In the genomic region with DNA sequence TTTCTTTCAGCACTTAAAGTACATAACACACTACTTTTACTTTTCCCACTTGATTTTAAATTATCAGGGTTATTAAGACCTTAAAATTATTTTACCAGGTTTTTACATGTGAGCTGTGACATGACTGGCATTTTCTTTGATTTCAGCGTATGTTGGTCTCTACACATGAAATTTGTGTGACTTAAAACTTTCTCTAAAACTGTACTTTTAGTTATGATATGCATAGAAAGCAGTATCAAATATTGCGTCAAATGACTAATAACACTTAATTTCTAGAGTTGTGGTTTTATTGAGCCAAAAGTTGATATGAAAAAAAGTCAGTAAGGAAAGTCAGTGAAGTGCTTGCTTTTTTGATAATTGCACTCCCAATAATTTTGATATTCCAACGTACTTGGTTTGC, we compare ENCODE assay signal across 10 cellular contexts. TPM values are rescaled to one million over a fixed set of nuclear protein-coding genes. Genes with fewer than 3 reads are reported as not detected.
DNase-seq lines count a peak whose midpoint lies in the region; ATAC-seq and TF ChIP-seq lines count a peak whose summit lies in the region.
"Had no signal": no experiment of that assay in that cellular context is flagged by ENCODE, and none has a peak within 500 bp of the region (broad histone marks: within the 10 kb centered on the region; RNA-seq: fewer than 3 reads in every experiment).

No MANE protein-coding gene starts in this region.

- peaks cover 36 to 57% (median 49%) of the 10 kb centered on the region in 4 donors for H3K4me1 Mint-ChIP-seq in CD4-positive, CD25-positive, alpha-beta regulatory T cell

- no peaks in the 10 kb centered on the region for H3K36me3 ChIP-seq in CD4-positive, CD25-positive, alpha-beta regulatory T cell (ENCODE audit: control insufficient read depth, insufficient read depth, low read length)
- H3K36me3 ChIP-seq in MG63 (no peaks in the 10 kb centered on the region; the same call in none of the 2 replicates), duodenal mucosa (ENCODE audit: control insufficient read depth in 1 of 2, insufficient read depth in 2 of 2, low read length in 2 of 2) (no peaks in the 10 kb centered on the region), neural cell (ENCODE audit: insufficient read depth, low read length) (no peaks in the 10 kb centered on the region)

- no peaks in the 10 kb centered on the region for H3K9me2 ChIP-seq in neural cell (ENCODE audit: insufficient read depth, low read length)

- no peak for TF ChIP-seq CTCF in neural cell (IDR thresholded peaks at IDR 0.05; ENCODE audit: poor library complexity, severe bottlenecking)

- peaks cover 0 to 3% (median 0%) of the 10 kb centered on the region in 7 donors for H3K9me3 Mint-ChIP-seq in CD4-positive, CD25-positive, alpha-beta regulatory T cell

- H3K4me3 Mint-ChIP-seq in CD4-positive, CD25-positive, alpha-beta regulatory T cell, result peak overlapping the region; percentile 95 to 98 (median 96)

- H3K27ac ChIP-seq in CD4-positive, CD25-positive, alpha-beta regulatory T cell (ENCODE audit: insufficient read depth, low read length, poor library complexity, severe bottlenecking), result no peak overlapping the region
- H3K27ac ChIP-seq in duodenal mucosa (ENCODE audit: low read depth, low read length) (peak overlapping the region; percentile 14), neural cell (ENCODE audit: low read length) (no peak overlapping the region)
- H3K27ac ChIP-seq: epithelial cell of prostate had no signal

- TF ChIP-seq RAD21 in neural cell (conservative IDR thresholded peaks at IDR 0.05), result no peak

- peaks cover 6% of the 10 kb centered on the region for H3F3A ChIP-seq in neural cell (ENCODE audit: insufficient read depth, low read length, poor library complexity, severe bottlenecking)

- peaks cover 18% of the 10 kb centered on the region for H3K36me3 Mint-ChIP-seq in CD4-positive, CD25-positive, alpha-beta regulatory T cell

- no peak overlapping the region for H2AFZ ChIP-seq in neural cell (ENCODE audit: low read depth, low read length)

- peak overlapping the region; percentile 79 to 86 for H3K9ac ChIP-seq in duodenal mucosa (ENCODE audit: low read depth in 1 of 2, low read length in 2 of 2)
- H3K9ac ChIP-seq in neural cell (ENCODE audit: low read length), result peak overlapping the region; percentile 11

- H4K20me1 ChIP-seq in neural cell (ENCODE audit: insufficient read depth), result peaks cover 31% of the 10 kb centered on the region

- TF ChIP-seq EP300 in neural cell (conservative IDR thresholded peaks at IDR 0.05; ENCODE audit: poor library complexity, severe bottlenecking), result no peak

- peaks cover 12% of the 10 kb centered on the region for H3K27me3 Mint-ChIP-seq in CD4-positive, CD25-positive, alpha-beta regulatory T cell

- no peak for DNase-seq in CD4-positive, CD25-positive, alpha-beta regulatory T cell
- DNase-seq in MG63 (no peak), D341Med (ENCODE audit: low spot score) (no peak), NCI-H526 (lab: John Stamatoyannopoulos, UW) (no peak)
- DNase-seq: NCI-H345 had no signal

- H3K27me3 ChIP-seq in CD4-positive, CD25-positive, alpha-beta regulatory T cell (ENCODE audit: control insufficient read depth, insufficient read depth, low read length), result no peaks in the 10 kb centered on the region
- H3K27me3 ChIP-seq in MG63, result no peaks in the 10 kb centered on the region
- H3K27me3 ChIP-seq in duodenal mucosa (ENCODE audit: control insufficient read depth in 1 of 2, insufficient read depth in 2 of 2, low read length in 2 of 2), result no peaks in the 10 kb centered on the region
- no peaks in the 10 kb centered on the region for H3K27me3 ChIP-seq in neural cell (ENCODE audit: insufficient read depth, low read depth, low read length)

- peaks cover 73% of the 10 kb centered on the region for H3K79me2 ChIP-seq in neural cell (replicated peaks; ENCODE audit: insufficient read depth, low read length)

- peak overlapping the region; percentile 20 to 84 (median 66) for H3K27ac Mint-ChIP-seq in CD4-positive, CD25-positive, alpha-beta regulatory T cell

- H3K4me2 ChIP-seq in neural cell (ENCODE audit: low read length), result peak overlapping the region; percentile 81

- ATAC-seq in CD4-positive, CD25-positive, alpha-beta regulatory T cell (ENCODE audit: low read depth in 2 of 2), result no peak
- no peak for ATAC-seq in HG02852 (IDR thresholded peaks at IDR 0.05; ENCODE audit: unreplicated experiment)
- ATAC-seq in GM21381 (IDR thresholded peaks at IDR 0.05; ENCODE audit: unreplicated experiment), result no peak

- no peaks in the 10 kb centered on the region for H3K9me3 ChIP-seq in CD4-positive, CD25-positive, alpha-beta regulatory T cell (ENCODE audit: control insufficient read depth in 2 of 2, low read length in 2 of 2)
- H3K9me3 ChIP-seq in MG63, result no peaks in the 10 kb centered on the region
- H3K9me3 ChIP-seq in duodenal mucosa (ENCODE audit: control insufficient read depth in 1 of 2, low read length in 2 of 2), result peaks cover 0 to 1% of the 10 kb centered on the region in 2 donors
- no peaks in the 10 kb centered on the region for H3K9me3 ChIP-seq in neural cell (ENCODE audit: low read length)

- H3K4me3 ChIP-seq in CD4-positive, CD25-positive, alpha-beta regulatory T cell (ENCODE audit: low read depth, low read length), result peak overlapping the region; percentile 99
- H3K4me3 ChIP-seq in MG63 (peak overlapping the region; percentile 63), duodenal mucosa (ENCODE audit: low read depth in 1 of 2, low read length in 2 of 2) (peak overlapping the region; percentile 79 to 89), neural cell (ENCODE audit: low read length) (peak overlapping the region; percentile 80)

- H3K4me1 ChIP-seq in CD4-positive, CD25-positive, alpha-beta regulatory T cell (ENCODE audit: control insufficient read depth, insufficient read depth, low read length, poor library complexity, severe bottlenecking), result peaks cover 61% of the 10 kb centered on the region
- H3K4me1 ChIP-seq in duodenal mucosa (ENCODE audit: control insufficient read depth in 1 of 2, insufficient read depth in 2 of 2, low read length in 2 of 2), result peaks cover 26 to 32% of the 10 kb centered on the region in 2 donors

TF ChIP-seq in neural cell, 6 proteins besides CTCF, POLR2A, EP300 and RAD21:
- no peak for TF ChIP-seq TAF1 (IDR thresholded peaks at IDR 0.05; ENCODE audit: low read depth)
- TF ChIP-seq, protein P1, sequence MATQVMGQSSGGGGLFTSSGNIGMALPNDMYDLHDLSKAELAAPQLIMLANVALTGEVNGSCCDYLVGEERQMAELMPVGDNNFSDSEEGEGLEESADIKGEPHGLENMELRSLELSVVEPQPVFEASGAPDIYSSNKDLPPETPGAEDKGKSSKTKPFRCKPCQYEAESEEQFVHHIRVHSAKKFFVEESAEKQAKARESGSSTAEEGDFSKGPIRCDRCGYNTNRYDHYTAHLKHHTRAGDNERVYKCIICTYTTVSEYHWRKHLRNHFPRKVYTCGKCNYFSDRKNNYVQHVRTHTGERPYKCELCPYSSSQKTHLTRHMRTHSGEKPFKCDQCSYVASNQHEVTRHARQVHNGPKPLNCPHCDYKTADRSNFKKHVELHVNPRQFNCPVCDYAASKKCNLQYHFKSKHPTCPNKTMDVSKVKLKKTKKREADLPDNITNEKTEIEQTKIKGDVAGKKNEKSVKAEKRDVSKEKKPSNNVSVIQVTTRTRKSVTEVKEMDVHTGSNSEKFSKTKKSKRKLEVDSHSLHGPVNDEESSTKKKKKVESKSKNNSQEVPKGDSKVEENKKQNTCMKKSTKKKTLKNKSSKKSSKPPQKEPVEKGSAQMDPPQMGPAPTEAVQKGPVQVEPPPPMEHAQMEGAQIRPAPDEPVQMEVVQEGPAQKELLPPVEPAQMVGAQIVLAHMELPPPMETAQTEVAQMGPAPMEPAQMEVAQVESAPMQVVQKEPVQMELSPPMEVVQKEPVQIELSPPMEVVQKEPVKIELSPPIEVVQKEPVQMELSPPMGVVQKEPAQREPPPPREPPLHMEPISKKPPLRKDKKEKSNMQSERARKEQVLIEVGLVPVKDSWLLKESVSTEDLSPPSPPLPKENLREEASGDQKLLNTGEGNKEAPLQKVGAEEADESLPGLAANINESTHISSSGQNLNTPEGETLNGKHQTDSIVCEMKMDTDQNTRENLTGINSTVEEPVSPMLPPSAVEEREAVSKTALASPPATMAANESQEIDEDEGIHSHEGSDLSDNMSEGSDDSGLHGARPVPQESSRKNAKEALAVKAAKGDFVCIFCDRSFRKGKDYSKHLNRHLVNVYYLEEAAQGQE (IDR thresholded peaks at IDR 0.05; ENCODE audit: borderline replicate concordance), result no peak
- TF ChIP-seq MXI1 (conservative IDR thresholded peaks at IDR 0.05; ENCODE audit: poor library complexity, severe bottlenecking), result no peak
- no peak for TF ChIP-seq POLR2AphosphoS5 (IDR thresholded peaks at IDR 0.05)
- no peak for TF ChIP-seq SMC3 (conservative IDR thresholded peaks at IDR 0.05; ENCODE audit: poor library complexity)
- no peak for TF ChIP-seq EZH2 (IDR thresholded peaks at IDR 0.05; ENCODE audit: borderline replicate concordance, insufficient read depth, low read length, poor library complexity, severe bottlenecking)

RNA-seq across cellular contexts. Expression of a gene that starts 3.1 kb away (rescaled TPM):
- total RNA-seq in CD4-positive, CD25-positive, alpha-beta regulatory T cell, result 99.2 TPM
- 10 to 100 TPM; 25.9 to 31.2 (median 28.5) TPM for polyA plus RNA-seq in CD4-positive, CD25-positive, alpha-beta regulatory T cell
- 19.6 and 25.0 TPM in 2 replicates for total RNA-seq in MG63 (2014; rRNA removed; shearing (Covaris generic); ENCODE audit: low replicate concordance)
- 47.3 and 50.4 TPM in 2 replicates for polyA plus RNA-seq in neural cell
- polyA minus RNA-seq in neural cell, result 218 and 240 TPM in 2 replicates

RNA-seq across cellular contexts. Expression of a gene that starts 3.2 kb away (rescaled TPM):
- 0.54 TPM for total RNA-seq in CD4-positive, CD25-positive, alpha-beta regulatory T cell
- under 1 TPM; 0.05 to 0.67 (median 0.17) TPM for polyA plus RNA-seq in CD4-positive, CD25-positive, alpha-beta regulatory T cell
- not detected in 2 replicates for total RNA-seq in MG63 (2014; rRNA removed; shearing (Covaris generic); ENCODE audit: low replicate concordance)
- 0.30 and 0.77 TPM in 2 replicates for polyA plus RNA-seq in neural cell
- polyA minus RNA-seq in neural cell, result 2.8 and 2.9 TPM in 2 replicates

RNA-seq across cellular contexts. Expression of a gene that starts 48.5 kb away (rescaled TPM):
- total RNA-seq in CD4-positive, CD25-positive, alpha-beta regulatory T cell, result 33.1 TPM
- 10 to 100 TPM; 31.5 to 50.1 (median 38.8) TPM for polyA plus RNA-seq in CD4-positive, CD25-positive, alpha-beta regulatory T cell
- 26.9 and 43.8 TPM in 2 replicates for total RNA-seq in MG63 (2014; rRNA removed; shearing (Covaris generic); ENCODE audit: low replicate concordance)
- 136 and 165 TPM in 2 replicates for polyA plus RNA-seq in neural cell
- polyA minus RNA-seq in neural cell, result 165 and 188 TPM in 2 replicates
